In the genomic region with DNA sequence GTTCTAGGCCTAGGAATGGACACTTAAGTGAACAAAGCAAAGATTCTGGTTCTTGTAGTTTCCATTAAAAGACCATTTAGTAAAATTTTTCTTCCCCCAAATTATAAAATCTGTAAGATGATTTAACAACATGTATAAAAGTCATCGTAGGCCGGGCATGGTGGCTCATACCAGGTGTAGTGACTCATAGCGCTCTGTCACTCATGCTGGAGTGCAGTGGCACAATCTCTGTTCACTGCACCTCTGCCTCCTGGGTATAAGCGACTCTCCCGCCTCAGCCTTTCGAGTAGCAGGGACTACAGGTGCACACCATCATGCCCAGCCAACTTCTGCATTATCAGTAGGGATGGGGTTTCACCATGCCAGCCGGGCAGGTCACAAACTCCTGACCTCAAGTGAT, we compare ENCODE assay signal across 19 cellular contexts. TPM values are rescaled to one million over a fixed set of nuclear protein-coding genes. Genes with fewer than 3 reads are reported as not detected.
DNase-seq lines count a peak whose midpoint lies in the region; ATAC-seq and TF ChIP-seq lines count a peak whose summit lies in the region.
"Had no signal": no experiment of that assay in that cellular context is flagged by ENCODE, and none has a peak within 500 bp of the region (broad histone marks: within the 10 kb centered on the region; RNA-seq: fewer than 3 reads in every experiment).

No MANE protein-coding gene starts in this region.

- H3K27ac ChIP-seq in HEK293 (ENCODE audit: extremely low read depth, low read depth, low read length), result no peak overlapping the region
- H3K27ac ChIP-seq: PC-9 had no signal

- no peak overlapping the region for H3K27ac Mint-ChIP-seq in activated CD8-positive, alpha-beta T cell treated with anti-CD3 and anti-CD28 coated beads for 36 hours
- H3K27ac Mint-ChIP-seq in activated CD8-positive, alpha-beta T cell treated with anti-CD3 and anti-CD28 coated beads, Interleukin-2, amount 10 ng/mL, durations not matched to agents 7 days and 5 days, result no peak overlapping the region
- no peak overlapping the region for H3K27ac Mint-ChIP-seq in stimulated activated effector memory CD8-positive, alpha-beta T cell treated with anti-CD3 and anti-CD28 coated beads, Interleukin-12 subunit alpha, Interleukin-12 subunit beta, amount 100 ng/mL, for 72 hours
- H3K27ac Mint-ChIP-seq: IgD-negative memory B cell had no signal

- H3K4me1 ChIP-seq in HEK293 (ENCODE audit: control insufficient read depth, insufficient read depth, low read length), result no peaks in the 10 kb centered on the region

- peaks cover 25% of the 10 kb centered on the region for H3K36me3 Mint-ChIP-seq in activated CD8-positive, alpha-beta T cell treated with anti-CD3 and anti-CD28 coated beads for 36 hours (ENCODE audit: low read depth)
- H3K36me3 Mint-ChIP-seq in activated CD8-positive, alpha-beta T cell treated with anti-CD3 and anti-CD28 coated beads, Interleukin-2, amount 10 ng/mL, durations not matched to agents 7 days and 5 days (ENCODE audit: low read depth), result peaks cover 68% of the 10 kb centered on the region
- H3K36me3 Mint-ChIP-seq in stimulated activated effector memory CD8-positive, alpha-beta T cell treated with anti-CD3 and anti-CD28 coated beads, Interleukin-12 subunit alpha, Interleukin-12 subunit beta, amount 100 ng/mL, for 72 hours, result peaks cover 23% of the 10 kb centered on the region
- H3K36me3 Mint-ChIP-seq: IgD-negative memory B cell had no signal

- peaks cover 2% of the 10 kb centered on the region for H3K27me3 Mint-ChIP-seq in activated CD8-positive, alpha-beta T cell treated with anti-CD3 and anti-CD28 coated beads for 36 hours
- no peaks in the 10 kb centered on the region for H3K27me3 Mint-ChIP-seq in activated CD8-positive, alpha-beta T cell treated with anti-CD3 and anti-CD28 coated beads, Interleukin-2, amount 10 ng/mL, durations not matched to agents 7 days and 5 days (ENCODE audit: low read depth)
- H3K27me3 Mint-ChIP-seq: IgD-negative memory B cell had no signal

- DNase-seq in activated CD8-positive, alpha-beta T cell treated with anti-CD3 and anti-CD28 coated beads for 36 hours, result peak; percentile 2
- no peak for DNase-seq in activated CD8-positive, alpha-beta T cell treated with anti-CD3 and anti-CD28 coated beads, Interleukin-2, amount 10 ng/mL, durations not matched to agents 7 days and 5 days
- peak; percentile 3 for DNase-seq in UCSD-AML1 (lab: John Stamatoyannopoulos, UW; ENCODE audit: unreplicated experiment)
- no peak for DNase-seq in stimulated activated effector memory CD8-positive, alpha-beta T cell treated with anti-CD3 and anti-CD28 coated beads, Interleukin-12 subunit alpha, Interleukin-12 subunit beta, amount 100 ng/mL, for 72 hours (ENCODE audit: low spot score in 2 of 2)
- no peak for DNase-seq in effector CD8-positive, alpha-beta T cell (lab: John Stamatoyannopoulos, UW)
- DNase-seq in NCI-H1105 (lab: John Stamatoyannopoulos, UW), result no peak
- DNase-seq: ACHN, AML-193, COR-L47, DMS153, MV-4-11, NCI-H1436, NCI-H2029, NCI-H510A, NCI-H82, PC-9 had no signal

- no peaks in the 10 kb centered on the region for H3K9me3 Mint-ChIP-seq in activated CD8-positive, alpha-beta T cell treated with anti-CD3 and anti-CD28 coated beads for 36 hours
- H3K9me3 Mint-ChIP-seq in activated CD8-positive, alpha-beta T cell treated with anti-CD3 and anti-CD28 coated beads, Interleukin-2, amount 10 ng/mL, durations not matched to agents 7 days and 5 days (ENCODE audit: insufficient read depth), result no peaks in the 10 kb centered on the region
- H3K9me3 Mint-ChIP-seq in stimulated activated effector memory CD8-positive, alpha-beta T cell treated with anti-CD3 and anti-CD28 coated beads, Interleukin-12 subunit alpha, Interleukin-12 subunit beta, amount 100 ng/mL, for 72 hours, result no peaks in the 10 kb centered on the region
- H3K9me3 Mint-ChIP-seq: CD14-positive monocyte, IgD-negative memory B cell had no signal

- TF ChIP-seq CTCF in activated CD8-positive, alpha-beta T cell treated with anti-CD3 and anti-CD28 coated beads for 36 hours (IDR thresholded peaks at IDR 0.05), result no peak
- no peak for TF ChIP-seq CTCF in HEK293 (tag by site-specific recombination; IDR thresholded peaks at IDR 0.05)

- POLR2A ChIA-PET in activated CD8-positive, alpha-beta T cell treated with anti-CD3 and anti-CD28 coated beads for 36 hours (lab: Charles Lee), result no interaction called here
- POLR2A ChIA-PET in activated CD8-positive, alpha-beta T cell treated with anti-CD3 and anti-CD28 coated beads, Interleukin-2, amount 10 ng/mL, durations not matched to agents 7 days and 5 days (lab: Charles Lee), result no interaction called here
- POLR2A ChIA-PET in HEK293 (lab: Yijun Ruan, JAX), result no interaction called here

- H3K36me3 ChIP-seq in HEK293 (ENCODE audit: control insufficient read depth in 2 of 2, insufficient read depth in 1 of 2, low read length in 2 of 2), result peaks cover 18 to 76% of the 10 kb centered on the region in 2 experiments

- H3K4me3 ChIP-seq in HEK293 (ENCODE audit: low read depth, low read length), result no peak overlapping the region
- H3K4me3 ChIP-seq: PC-9 had no signal

- H3K4me1 Mint-ChIP-seq in activated CD8-positive, alpha-beta T cell treated with anti-CD3 and anti-CD28 coated beads for 36 hours (ENCODE audit: low read depth), result peaks cover 4% of the 10 kb centered on the region
- peaks cover 25% of the 10 kb centered on the region for H3K4me1 Mint-ChIP-seq in activated CD8-positive, alpha-beta T cell treated with anti-CD3 and anti-CD28 coated beads, Interleukin-2, amount 10 ng/mL, durations not matched to agents 7 days and 5 days (ENCODE audit: low read depth)
- no peaks in the 10 kb centered on the region for H3K4me1 Mint-ChIP-seq in stimulated activated effector memory CD8-positive, alpha-beta T cell treated with anti-CD3 and anti-CD28 coated beads, Interleukin-12 subunit alpha, Interleukin-12 subunit beta, amount 100 ng/mL, for 72 hours

- H3K4me3 Mint-ChIP-seq in activated CD8-positive, alpha-beta T cell treated with anti-CD3 and anti-CD28 coated beads for 36 hours, result no peak overlapping the region
- no peak overlapping the region for H3K4me3 Mint-ChIP-seq in activated CD8-positive, alpha-beta T cell treated with anti-CD3 and anti-CD28 coated beads, Interleukin-2, amount 10 ng/mL, durations not matched to agents 7 days and 5 days
- H3K4me3 Mint-ChIP-seq in stimulated activated effector memory CD8-positive, alpha-beta T cell treated with anti-CD3 and anti-CD28 coated beads, Interleukin-12 subunit alpha, Interleukin-12 subunit beta, amount 100 ng/mL, for 72 hours, result no peak overlapping the region
- H3K4me3 Mint-ChIP-seq: CD14-positive monocyte, IgD-negative memory B cell had no signal

- no peaks in the 10 kb centered on the region for H3K9me3 ChIP-seq in HEK293 (ENCODE audit: control insufficient read depth, insufficient read depth, low read depth, low read length)

- intact Hi-C loops in activated CD8-positive, alpha-beta T cell treated with anti-CD3 and anti-CD28 coated beads for 36 hours (cut with micrococcal nuclease), result no loop called here

- ATAC-seq in activated CD8-positive, alpha-beta T cell treated with anti-CD3 and anti-CD28 coated beads for 36 hours, result no peak
- ATAC-seq in activated CD8-positive, alpha-beta T cell treated with anti-CD3 and anti-CD28 coated beads, Interleukin-2, amount 10 ng/mL, durations not matched to agents 7 days and 5 days, result no peak
- peak; percentile 60 for ATAC-seq in stimulated activated effector memory CD8-positive, alpha-beta T cell treated with anti-CD3 and anti-CD28 coated beads, Interleukin-12 subunit alpha, Interleukin-12 subunit beta, amount 100 ng/mL, for 72 hours

- CTCF ChIA-PET in activated CD8-positive, alpha-beta T cell treated with anti-CD3 and anti-CD28 coated beads for 36 hours (lab: Charles Lee), result no interaction called here
- CTCF ChIA-PET in activated CD8-positive, alpha-beta T cell treated with anti-CD3 and anti-CD28 coated beads, Interleukin-2, amount 10 ng/mL, durations not matched to agents 7 days and 5 days (lab: Charles Lee), result no interaction called here
- CTCF ChIA-PET in HEK293 (lab: Yijun Ruan, JAX), result no interaction called here

TF ChIP-seq in HEK293, 187 proteins besides CTCF, POLR2A, EP300 and RAD21:
- TF ChIP-seq ZNF354C (tag by site-specific recombination; IDR thresholded peaks at IDR 0.05; ENCODE audit: borderline replicate concordance, low read depth) (no peak), ZNF76 (tag by site-specific recombination; IDR thresholded peaks at IDR 0.05; ENCODE audit: borderline replicate concordance, low read depth) (no peak), ZNF175 (tag by site-specific recombination; IDR thresholded peaks at IDR 0.05) (no peak), ZNF146 (tag by site-specific recombination; IDR thresholded peaks at IDR 0.05) (no peak), ZNF133 (tag by site-specific recombination; IDR thresholded peaks at IDR 0.05) (0 out of 2 replicates have a peak, but pooled peaks have one; percentile 43), ZNF624 (tag by site-specific recombination; IDR thresholded peaks at IDR 0.05) (no peak), ZNF174 (tag by site-specific recombination; IDR thresholded peaks at IDR 0.05) (no peak)

RNA-seq across cellular contexts. Expression of a gene that starts 9.1 kb away (rescaled TPM):
- 10 to 100 TPM; 37.1 to 37.3 TPM for total RNA-seq in activated CD8-positive, alpha-beta T cell treated with anti-CD3 and anti-CD28 coated beads for 36 hours
- 10 to 100 TPM; 87.5 to 87.9 TPM for total RNA-seq in activated CD8-positive, alpha-beta T cell treated with anti-CD3 and anti-CD28 coated beads, Interleukin-2, amount 10 ng/mL, durations not matched to agents 7 days and 5 days

Comparison
In these comparisons a context has a peak if more than half of its experiments do, and no peak if none do; other contexts are left out.
1. DNase-seq: peak in activated CD8-positive, alpha-beta T cell treated with anti-CD3 and anti-CD28 coated beads for 36 hours (single experiment) and UCSD-AML1 (single experiment); none in activated CD8-positive, alpha-beta T cell treated with anti-CD3 and anti-CD28 coated beads, Interleukin-2, amount 10 ng/mL, durations not matched to agents 7 days and 5 days (single experiment), stimulated activated effector memory CD8-positive, alpha-beta T cell treated with anti-CD3 and anti-CD28 coated beads, Interleukin-12 subunit alpha, Interleukin-12 subunit beta, amount 100 ng/mL, for 72 hours (0 of 2), effector CD8-positive, alpha-beta T cell (single experiment) and NCI-H1105 (single experiment).